ENCODE assay signal across 2 cellular contexts in genomic region chr4:177375372-177375771, GRCh38.
TF ChIP-seq lines count a peak whose summit lies in the region.

No MANE protein-coding gene starts in this region.

TF ChIP-seq in IMR-90, 13 proteins besides CTCF, POLR2A, EP300 and RAD21 (continued from another document):
- TF ChIP-seq ELK1 (IDR thresholded peaks at IDR 0.05; ENCODE audit: borderline replicate concordance, low read depth, low read length) (no peak), MXI1 (IDR thresholded peaks at IDR 0.05; ENCODE audit: borderline replicate concordance, low read depth, low read length) (no peak), FOS (IDR thresholded peaks at IDR 0.05; ENCODE audit: low read depth, low read length) (no peak), RFX5 (IDR thresholded peaks at IDR 0.05; ENCODE audit: low read depth, low read length) (no peak)

TF ChIP-seq in WTC11, 78 proteins besides CTCF, POLR2A, EP300 and RAD21 (continued from another document):
- no peak for TF ChIP-seq USF1 (CRISPR knock-in tag; IDR thresholded peaks at IDR 0.05)
- TF ChIP-seq NR3C1 (CRISPR knock-in tag; conservative IDR thresholded peaks at IDR 0.05; ENCODE audit: low read depth): no peak
- TF ChIP-seq TCF7 (CRISPR knock-in tag; IDR thresholded peaks at IDR 0.05; ENCODE audit: low read depth): no peak
